ENCODE assay signal across 8 cellular contexts in genomic region chr9:35079041-35079425, GRCh38. TPM values are rescaled to one million over a fixed set of nuclear protein-coding genes. Genes with fewer than 3 reads are reported as not detected.
DNase-seq lines count a peak whose midpoint lies in the region; ATAC-seq and TF ChIP-seq lines count a peak whose summit lies in the region.

No MANE protein-coding gene starts in this region.

- H3K9me3 Mint-ChIP-seq in Calu3 (ENCODE audit: low read depth, unreplicated experiment) = no peaks in the 10 kb centered on the region

- no peaks in the 10 kb centered on the region for H3K27me3 Mint-ChIP-seq in Calu3 (ENCODE audit: unreplicated experiment)

- H3K4me1 ChIP-seq in mononuclear cell (ENCODE audit: insufficient read depth, low read length) = peaks cover 30% of the 10 kb centered on the region

- peaks cover 18% of the 10 kb centered on the region for H3K4me1 Mint-ChIP-seq in Calu3 (ENCODE audit: low read depth, unreplicated experiment)

- H3K27ac Mint-ChIP-seq in Calu3 (ENCODE audit: unreplicated experiment) = peak overlapping the region; percentile 67

- no peaks in the 10 kb centered on the region for H3K9me3 ChIP-seq in mononuclear cell (ENCODE audit: low read depth, low read length)

- TF ChIP-seq CTCF in Calu3 (IDR thresholded peaks at IDR 0.05; ENCODE audit: unreplicated experiment) (no peak), astrocyte of the spinal cord (IDR thresholded peaks at IDR 0.05; ENCODE audit: low read depth, low read length) (no peak)

- no peak for DNase-seq in Calu3
- no peak for DNase-seq in Jurkat, Clone E6-1 (ENCODE audit: low read depth, low spot score)
- DNase-seq in astrocyte of the spinal cord (ENCODE audit: low read depth, low spot score) = no peak
- DNase-seq in SK-N-DZ (ENCODE audit: low spot score) = no peak
- no peak for DNase-seq in NOMO-1 treated with DMSO at 0.1 percent for 48 hours (lab: John Stamatoyannopoulos, UW; ENCODE audit: unreplicated experiment)

- H3K4me3 Mint-ChIP-seq in Calu3 (ENCODE audit: low read depth, unreplicated experiment) = peak overlapping the region; percentile 81

- CTCF ChIA-PET in Calu3 (lab: Charles Lee) = interaction anchor here (0.9 kb wide), 1 partner anchor 27 kb away, joined by 3 read pairs; no protein-coding TSS in a partner anchor

- peaks cover 19% of the 10 kb centered on the region for H3K36me3 Mint-ChIP-seq in Calu3 (ENCODE audit: insufficient read depth, unreplicated experiment)

- ATAC-seq in HG03469 (IDR thresholded peaks at IDR 0.05; ENCODE audit: unreplicated experiment) (no peak), GM19467 (IDR thresholded peaks at IDR 0.05; ENCODE audit: unreplicated experiment) (no peak)

- peak overlapping the region; percentile 96 for H3K4me3 ChIP-seq in Jurkat, Clone E6-1 (ENCODE audit: low read length)
- H3K4me3 ChIP-seq in astrocyte of the spinal cord (ENCODE audit: low read depth, low read length) (peak overlapping the region; percentile 77), mononuclear cell (ENCODE audit: low read length) (peak overlapping the region; percentile 85)

- intact Hi-C loops in Calu3 (cut with micrococcal nuclease; ENCODE audit: unreplicated experiment) = no loop called here

- no peaks in the 10 kb centered on the region for H3K27me3 ChIP-seq in mononuclear cell (ENCODE audit: insufficient read depth, low read length)

- in situ Hi-C loops in astrocyte of the spinal cord (cut with HindIII; ENCODE audit: low sequenced_read_pairs) = no loop called here

- TSS peak; percentile 52 for BruUV-seq in Calu3 (replicated peaks; lab: Mats Ljungman, UMichigan)

RNA-seq across cellular contexts. Expression of gene FANCG, which starts 0.7 kb away (rescaled TPM):
- total RNA-seq in Calu3 (2022) (38.8 and 46.2 TPM in 2 replicates), mononuclear cell (6.9 TPM)
- polyA plus RNA-seq in Jurkat, Clone E6-1 (2012; ENCODE audit: insufficient read depth, insufficient read length) = 155 TPM
- polyA plus RNA-seq in SK-N-DZ (2014; cell fraction: cytosol; rRNA removed) = 69.4 and 102 TPM in 2 replicates
- 300 and 345 TPM in 2 replicates for polyA plus RNA-seq in SK-N-DZ (2014; cell fraction: nucleus; rRNA removed)

RNA-seq across cellular contexts. Expression of gene VCP, which starts 6.6 kb away (rescaled TPM):
- total RNA-seq in Calu3 (2022) (205 and 208 TPM in 2 replicates), mononuclear cell (166 TPM)
- polyA plus RNA-seq in Jurkat, Clone E6-1 (2012; ENCODE audit: insufficient read depth, insufficient read length) = 227 TPM
- 205 and 231 TPM in 2 replicates for polyA plus RNA-seq in SK-N-DZ (2014; cell fraction: cytosol; rRNA removed)
- 135 and 148 TPM in 2 replicates for polyA plus RNA-seq in SK-N-DZ (2014; cell fraction: nucleus; rRNA removed)

RNA-seq across cellular contexts. Expression of gene PIGO, which starts 17.4 kb away (rescaled TPM):
- total RNA-seq in Calu3 (2022) = 31.9 and 32.0 TPM in 2 replicates
- 23.8 TPM for polyA plus RNA-seq in Jurkat, Clone E6-1 (2012; ENCODE audit: insufficient read depth, insufficient read length)
- total RNA-seq in mononuclear cell = 8.7 TPM
- 16.2 and 18.0 TPM in 2 replicates for polyA plus RNA-seq in SK-N-DZ (2014; cell fraction: cytosol; rRNA removed)
- 18.1 and 21.6 TPM in 2 replicates for polyA plus RNA-seq in SK-N-DZ (2014; cell fraction: nucleus; rRNA removed)

RNA-seq across cellular contexts. Expression of gene STOML2, which starts 23.9 kb away (rescaled TPM):
- total RNA-seq in Calu3 (2022) (97.3 and 103 TPM in 2 replicates), mononuclear cell (23.4 TPM)
- 282 TPM for polyA plus RNA-seq in Jurkat, Clone E6-1 (2012; ENCODE audit: insufficient read depth, insufficient read length)
- polyA plus RNA-seq in SK-N-DZ (2014; cell fraction: cytosol; rRNA removed) = 220 and 242 TPM in 2 replicates
- polyA plus RNA-seq in SK-N-DZ (2014; cell fraction: nucleus; rRNA removed) = 226 and 235 TPM in 2 replicates

RNA-seq across cellular contexts. Expression of gene ATOSB, which starts 36.6 kb away (rescaled TPM):
- 16.8 and 17.5 TPM in 2 replicates for total RNA-seq in Calu3 (2022)
- polyA plus RNA-seq in Jurkat, Clone E6-1 (2012; ENCODE audit: insufficient read depth, insufficient read length) = 9.3 TPM
- total RNA-seq in mononuclear cell = 15.2 TPM
- 3.3 and 4.1 TPM in 2 replicates for polyA plus RNA-seq in SK-N-DZ (2014; cell fraction: cytosol; rRNA removed)
- polyA plus RNA-seq in SK-N-DZ (2014; cell fraction: nucleus; rRNA removed) = 11.8 and 12.0 TPM in 2 replicates
